Comparison of ENCODE assay signal across 9 cellular contexts in the genomic region with DNA sequence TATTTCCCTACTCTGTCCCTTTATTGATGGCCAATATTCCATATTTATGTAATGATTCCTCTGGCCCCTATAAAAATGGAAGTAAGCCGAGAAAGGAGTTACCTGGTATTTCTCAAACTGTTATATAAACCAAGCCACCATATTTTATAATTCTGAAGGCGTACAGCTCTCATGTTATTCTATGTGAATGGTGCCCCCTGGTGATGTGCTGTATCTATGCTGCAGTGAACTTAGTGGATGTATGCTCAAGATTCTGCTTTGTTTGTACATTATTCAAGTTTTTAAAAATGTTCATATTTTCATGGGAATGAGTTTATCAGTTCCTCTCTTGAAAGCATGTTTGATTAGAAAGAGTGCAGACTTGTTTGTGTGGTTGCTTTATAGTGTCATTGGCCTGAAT.
A peak's percentile ranks its signal among the peaks of the same experiment; 100 is the strongest.
DNase-seq lines count a peak whose midpoint lies in the region; ATAC-seq and TF ChIP-seq lines count a peak whose summit lies in the region.
"Had no signal": no experiment of that assay in that cellular context is flagged by ENCODE, and none has a peak within 500 bp of the region (broad histone marks: within the 10 kb centered on the region; RNA-seq: fewer than 3 reads in every experiment).

No MANE protein-coding gene starts in this region.

- no peaks in the 10 kb centered on the region for H3K27me3 Mint-ChIP-seq in T-cell
- H3K27me3 Mint-ChIP-seq: CD4-positive, CD25-positive, alpha-beta regulatory T cell had no signal

- peak; percentile 4 for DNase-seq in NCI-H2107 treated with DMSO at 0.1 percent for 48 hours (lab: John Stamatoyannopoulos, UW; ENCODE audit: unreplicated experiment)
- no peak for DNase-seq in NCI-H2107 (lab: John Stamatoyannopoulos, UW)
- DNase-seq in OCI-M1 (lab: John Stamatoyannopoulos, UW) = peak; percentile 52
- peak; percentile 57 for DNase-seq in fibroblast of villous mesenchyme (ENCODE audit: low read depth)
- DNase-seq in retinal pigment epithelial cell (ENCODE audit: low read depth) = peak; percentile 23
- DNase-seq in T-cell = no peak
- no peak for DNase-seq in stimulated activated CD4-positive, alpha-beta T cell treated with anti-CD3 and anti-CD28 coated beads, Interleukin-2, amount 100 ng/mL, for 48 hours
- DNase-seq: CD4-positive, CD25-positive, alpha-beta regulatory T cell had no signal

- H3K4me1 Mint-ChIP-seq in T-cell = no peaks in the 10 kb centered on the region
- H3K4me1 Mint-ChIP-seq: CD4-positive, CD25-positive, alpha-beta regulatory T cell had no signal

- H3K27ac Mint-ChIP-seq in T-cell = no peak overlapping the region
- H3K27ac Mint-ChIP-seq: CD4-positive, CD25-positive, alpha-beta regulatory T cell had no signal

- H3K9me3 Mint-ChIP-seq in T-cell = peaks cover 6 to 9% (median 8%) of the 10 kb centered on the region in 3 donors

- POLR2A ChIA-PET in T-cell (lab: Charles Lee) = interaction anchor here in 1 of 2 donors (0.6 kb wide), 1 partner anchor 10 kb away, joined by 3 read pairs; no protein-coding TSS in a partner anchor

- no peak overlapping the region for H3K4me3 Mint-ChIP-seq in T-cell
- H3K4me3 Mint-ChIP-seq: CD4-positive, CD25-positive, alpha-beta regulatory T cell had no signal

- TF ChIP-seq CTCF in fibroblast of villous mesenchyme (IDR thresholded peaks at IDR 0.05; ENCODE audit: insufficient read depth, low read depth, low read length) = peak; percentile 73
- TF ChIP-seq CTCF in retinal pigment epithelial cell (conservative IDR thresholded peaks at IDR 0.05; ENCODE audit: low read depth, low read length) = peak; percentile 82

- CTCF ChIA-PET in T-cell (lab: Charles Lee) = no interaction called here

- ATAC-seq in T-cell (replicated peaks in 1 of 4) (no peak), HG02840 (IDR thresholded peaks at IDR 0.05; ENCODE audit: low FRiP score, unreplicated experiment) (no peak)

- H3K36me3 Mint-ChIP-seq in T-cell = no peaks in the 10 kb centered on the region
- H3K36me3 Mint-ChIP-seq: CD4-positive, CD25-positive, alpha-beta regulatory T cell had no signal

- H3K4me3 ChIP-seq in fibroblast of villous mesenchyme (ENCODE audit: low read depth, low read length) = no peak overlapping the region
- no peak overlapping the region for H3K4me3 ChIP-seq in retinal pigment epithelial cell (ENCODE audit: low read length)

Comparison
In these comparisons a context has a peak if more than half of its experiments do, and no peak if none do; other contexts are left out.
1. DNase-seq: peak in NCI-H2107 treated with DMSO at 0.1 percent for 48 hours (single experiment), OCI-M1 (single experiment), fibroblast of villous mesenchyme (single experiment) and retinal pigment epithelial cell (single experiment); none in NCI-H2107 (single experiment), T-cell (0 of 34) and stimulated activated CD4-positive, alpha-beta T cell treated with anti-CD3 and anti-CD28 coated beads, Interleukin-2, amount 100 ng/mL, for 48 hours (0 of 2).